In genomic region chr4:81470456-81471327, GRCh38 we compare ENCODE assay signal across 8 cellular contexts. TPM values are rescaled to one million over a fixed set of nuclear protein-coding genes. Genes with fewer than 3 reads are reported as not detected.
DNase-seq lines count a peak whose midpoint lies in the region; ATAC-seq and TF ChIP-seq lines count a peak whose summit lies in the region.

No MANE protein-coding gene starts in this region.

- H3K9me3 ChIP-seq in iPS-18a (ENCODE audit: control insufficient read depth, low read depth, low read length) = no peaks in the 10 kb centered on the region

- peaks cover 18% of the 10 kb centered on the region for H3K27me3 Mint-ChIP-seq in T-helper 1 cell treated with Interleukin-12 subunit alpha and Interleukin-12 subunit beta and Interleukin-4 antibody, amounts not matched to agents 30 μg/mL and 1 μg/mL, for 36 hours (ENCODE audit: low read depth)
- H3K27me3 Mint-ChIP-seq in brain = peaks cover 9% of the 10 kb centered on the region

- H3K36me3 Mint-ChIP-seq in T-helper 1 cell treated with Interleukin-12 subunit alpha and Interleukin-12 subunit beta and Interleukin-4 antibody, amounts not matched to agents 30 μg/mL and 1 μg/mL, for 36 hours (ENCODE audit: low read depth) = no peaks in the 10 kb centered on the region
- no peaks in the 10 kb centered on the region for H3K36me3 Mint-ChIP-seq in brain

- peaks cover 27% of the 10 kb centered on the region for H3K4me1 Mint-ChIP-seq in T-helper 1 cell treated with Interleukin-12 subunit alpha and Interleukin-12 subunit beta and Interleukin-4 antibody, amounts not matched to agents 30 μg/mL and 1 μg/mL, for 36 hours (ENCODE audit: low read depth)
- H3K4me1 Mint-ChIP-seq in brain = peaks cover 49% of the 10 kb centered on the region

- peak overlapping the region; percentile 81 for H3K27ac Mint-ChIP-seq in T-helper 1 cell treated with Interleukin-12 subunit alpha and Interleukin-12 subunit beta and Interleukin-4 antibody, amounts not matched to agents 30 μg/mL and 1 μg/mL, for 36 hours
- peak overlapping the region; percentile 63 to 98 (median 88) for H3K27ac Mint-ChIP-seq in brain

- H3K9ac ChIP-seq in iPS-18a (ENCODE audit: low read length) = peak overlapping the region; percentile 63

- no peak for TF ChIP-seq CTCF in brain (conservative IDR thresholded peaks at IDR 0.05)

- H3K27me3 ChIP-seq in iPS-18a (ENCODE audit: control insufficient read depth, insufficient read depth, low read length) = peaks cover 24% of the 10 kb centered on the region

- DNase-seq in NCI-H2171 treated with DMSO at 0.1 percent for 48 hours (lab: John Stamatoyannopoulos, UW) (peak; percentile 33), NCI-H2171 (lab: John Stamatoyannopoulos, UW) (no peak), retina (peak; percentile 79), NCI-H1048 (lab: John Stamatoyannopoulos, UW) (no peak)

- peaks cover 25% of the 10 kb centered on the region for H3K4me1 ChIP-seq in iPS-18a (ENCODE audit: control insufficient read depth, low read depth, low read length)

- no peaks in the 10 kb centered on the region for H3K36me3 ChIP-seq in iPS-18a (ENCODE audit: control insufficient read depth, low read depth, low read length)

- H3K27ac ChIP-seq in iPS-18a (ENCODE audit: low read length) = no peak overlapping the region

- no peaks in the 10 kb centered on the region for H3K9me3 Mint-ChIP-seq in T-helper 1 cell treated with Interleukin-12 subunit alpha and Interleukin-12 subunit beta and Interleukin-4 antibody, amounts not matched to agents 30 μg/mL and 1 μg/mL, for 36 hours
- H3K9me3 Mint-ChIP-seq in brain = peaks cover 0 to 2% (median 0%) of the 10 kb centered on the region in 5 experiments

- H3K4me3 ChIP-seq in iPS-18a (ENCODE audit: low read length) = peak overlapping the region; percentile 89

- H3K4me3 Mint-ChIP-seq in T-helper 1 cell treated with Interleukin-12 subunit alpha and Interleukin-12 subunit beta and Interleukin-4 antibody, amounts not matched to agents 30 μg/mL and 1 μg/mL, for 36 hours = peak overlapping the region; percentile 96
- peak overlapping the region; percentile 89 to 96 (median 93) for H3K4me3 Mint-ChIP-seq in brain

- ATAC-seq in GM19328 (IDR thresholded peaks at IDR 0.05; ENCODE audit: unreplicated experiment) = no peak

RNA-seq across cellular contexts. Expression of gene RASGEF1B, which starts 1.0 kb away (rescaled TPM):
- polyA plus RNA-seq in brain (ENCODE audit: insufficient read depth, low read depth, low replicate concordance) = 8.7 TPM

Comparison
In these comparisons a context has a peak if more than half of its experiments do, and no peak if none do; other contexts are left out.
1. DNase-seq: peak in NCI-H2171 treated with DMSO at 0.1 percent for 48 hours (single experiment) and retina (single experiment); none in NCI-H2171 (single experiment) and NCI-H1048 (single experiment).